ENCODE assay signal across 26 cellular contexts in the genomic region with DNA sequence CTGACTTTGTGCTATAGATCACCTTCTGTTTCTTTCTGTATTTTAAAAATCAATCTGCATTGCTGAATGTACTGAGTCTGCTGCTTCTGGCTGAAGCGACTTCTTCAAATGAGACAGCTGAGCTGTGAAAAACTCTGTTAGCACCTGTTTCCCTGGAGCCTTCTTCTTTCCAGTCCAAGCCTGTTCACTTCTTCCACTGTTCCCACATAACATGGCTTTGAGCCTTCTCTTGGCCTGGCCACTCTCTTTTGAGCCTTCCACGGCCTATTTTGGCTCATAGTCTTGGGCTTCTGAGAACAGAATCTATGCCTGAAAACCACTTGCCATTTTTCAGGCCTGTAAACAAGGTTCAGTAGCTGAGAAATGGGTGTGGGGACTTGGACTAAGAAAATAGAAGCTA.
"Had no signal": no experiment of that assay in that cellular context is flagged by ENCODE, and none has a peak within 500 bp of the region (broad histone marks: within the 10 kb centered on the region; RNA-seq: fewer than 3 reads in every experiment).

No MANE protein-coding gene starts in this region.

- H3K4me3 Mint-ChIP-seq: central memory CD8-positive, alpha-beta T cell; dendritic cell treated with granulocyte-macrophage colony-stimulating factor and Interleukin-4, amounts not matched to agents 40 ng/mL and 50 ng/mL, for 4 days; endodermal cell; naive thymus-derived CD4-positive, alpha-beta T cell; stimulated activated memory B cell treated with anti-CD40 and anti-IgM and Interleukin-4, amounts not matched to agents 10 μg/mL and 1 μg/mL and 100 μg/mL, for 72 hours had no signal

- H2AFZ ChIP-seq: hepatocyte, parathyroid adenoma had no signal

- H3K27me3 Mint-ChIP-seq: central memory CD8-positive, alpha-beta T cell; dendritic cell treated with granulocyte-macrophage colony-stimulating factor and Interleukin-4, amounts not matched to agents 40 ng/mL and 50 ng/mL, for 4 days; stimulated activated memory B cell treated with anti-CD40 and anti-IgM and Interleukin-4, amounts not matched to agents 10 μg/mL and 1 μg/mL and 100 μg/mL, for 72 hours had no signal

- H3K79me2 ChIP-seq: hepatocyte, parathyroid adenoma had no signal

- DNase-seq: colonic mucosa; effector CD8-positive, alpha-beta T cell; endodermal cell; foreskin fibroblast; gastrocnemius medialis; heart left ventricle; left cardiac atrium; left lung; mucosa of descending colon; naive thymus-derived CD4-positive, alpha-beta T cell; right cardiac atrium; spleen; stimulated activated CD4-positive, alpha-beta T cell treated with anti-CD3 and anti-CD28 coated beads, Interleukin-4, amount 100 ng/mL, for 4 hours; stimulated activated naive CD8-positive, alpha-beta T cell treated with anti-CD3 and anti-CD28 coated beads, Interleukin-15, Interleukin-2, amounts not matched to agents 100 U/mL and 50 U/mL, for 24 hours; testis; transverse colon; upper lobe of right lung; uterus had no signal

- H3K9ac ChIP-seq: parathyroid adenoma had no signal

- H3K36me3 Mint-ChIP-seq: stimulated activated memory B cell treated with anti-CD40 and anti-IgM and Interleukin-4, amounts not matched to agents 10 μg/mL and 1 μg/mL and 100 μg/mL, for 72 hours had no signal

- H3K4me3 ChIP-seq: colonic mucosa, gastrocnemius medialis, heart left ventricle, hepatocyte, left lung, mucosa of descending colon, prostate gland, skin epidermis, spleen, testis, transverse colon, upper lobe of right lung, uterus had no signal

- H3K27ac Mint-ChIP-seq: dendritic cell treated with granulocyte-macrophage colony-stimulating factor and Interleukin-4, amounts not matched to agents 40 ng/mL and 50 ng/mL, for 4 days; endodermal cell; naive thymus-derived CD4-positive, alpha-beta T cell; stimulated activated memory B cell treated with anti-CD40 and anti-IgM and Interleukin-4, amounts not matched to agents 10 μg/mL and 1 μg/mL and 100 μg/mL, for 72 hours had no signal

- H3K27ac ChIP-seq: colonic mucosa, epithelial cell of prostate, gastrocnemius medialis, heart left ventricle, hepatocyte, left lung, parathyroid adenoma, prostate gland, spleen, testis, transverse colon, upper lobe of right lung, uterus had no signal

- H3K4me1 ChIP-seq: colonic mucosa, gastrocnemius medialis, heart left ventricle, left lung, parathyroid adenoma, prostate gland, spleen, testis, transverse colon, upper lobe of right lung, uterus had no signal

- H3K36me3 ChIP-seq: colonic mucosa, gastrocnemius medialis, heart left ventricle, left lung, prostate gland, spleen, transverse colon, upper lobe of right lung, uterus had no signal

- H3K9me3 ChIP-seq: colonic mucosa, gastrocnemius medialis, heart left ventricle, left lung, mucosa of descending colon, prostate gland, testis, transverse colon, upper lobe of right lung, uterus had no signal

- H3K4me1 Mint-ChIP-seq: central memory CD8-positive, alpha-beta T cell; endodermal cell; naive thymus-derived CD4-positive, alpha-beta T cell; stimulated activated memory B cell treated with anti-CD40 and anti-IgM and Interleukin-4, amounts not matched to agents 10 μg/mL and 1 μg/mL and 100 μg/mL, for 72 hours had no signal

- H3K9me3 Mint-ChIP-seq: central memory CD8-positive, alpha-beta T cell; dendritic cell treated with granulocyte-macrophage colony-stimulating factor and Interleukin-4, amounts not matched to agents 40 ng/mL and 50 ng/mL, for 4 days; endodermal cell; stimulated activated memory B cell treated with anti-CD40 and anti-IgM and Interleukin-4, amounts not matched to agents 10 μg/mL and 1 μg/mL and 100 μg/mL, for 72 hours had no signal

- H3K4me2 ChIP-seq: hepatocyte had no signal

- H3K27me3 ChIP-seq: colonic mucosa, gastrocnemius medialis, hepatocyte, left lung, testis, transverse colon, upper lobe of right lung, uterus had no signal
